ENCODE assay signal across 1 cellular context in the genomic region with DNA sequence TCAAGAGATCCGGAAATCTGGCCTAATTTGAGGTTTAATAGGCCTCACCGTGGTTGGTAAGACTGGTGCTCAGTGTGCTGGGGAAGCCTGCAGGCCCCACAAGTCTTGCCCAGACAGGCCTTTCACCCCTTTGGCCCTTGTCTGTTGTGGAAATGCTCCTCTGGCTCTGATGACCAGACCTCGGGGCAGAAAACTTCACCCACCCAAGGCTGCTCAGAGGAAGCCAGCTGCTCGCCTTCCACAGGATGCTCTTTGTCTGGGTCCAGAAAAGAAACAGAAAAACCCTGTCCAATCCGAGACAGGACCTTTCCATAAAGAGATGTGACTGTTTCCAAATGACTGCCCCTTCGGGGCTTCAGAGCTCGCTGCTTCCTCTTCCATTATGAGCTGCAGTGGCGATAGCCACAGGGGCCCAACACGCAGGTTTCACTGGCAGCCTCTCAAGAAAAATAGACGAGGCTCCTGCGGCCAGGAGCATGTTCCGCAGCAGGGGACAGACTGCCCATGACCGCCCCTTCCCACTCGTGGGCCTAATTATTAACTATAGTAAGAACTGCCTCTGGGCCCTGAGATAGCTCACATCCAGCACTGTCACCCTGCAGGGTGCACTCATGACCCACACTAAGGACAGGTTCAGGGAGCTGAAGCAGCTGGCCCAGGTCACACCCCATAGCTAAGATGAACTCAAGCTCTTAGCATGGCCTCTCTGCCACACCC.
A peak's percentile ranks its signal among the peaks of the same experiment; 100 is the strongest.
TF ChIP-seq lines count a peak whose summit lies in the region.

No MANE protein-coding gene starts in this region.

TF ChIP-seq in GM12878, 131 proteins besides CTCF, POLR2A, EP300 and RAD21 (continued from another document):
- TF ChIP-seq, protein P1, sequence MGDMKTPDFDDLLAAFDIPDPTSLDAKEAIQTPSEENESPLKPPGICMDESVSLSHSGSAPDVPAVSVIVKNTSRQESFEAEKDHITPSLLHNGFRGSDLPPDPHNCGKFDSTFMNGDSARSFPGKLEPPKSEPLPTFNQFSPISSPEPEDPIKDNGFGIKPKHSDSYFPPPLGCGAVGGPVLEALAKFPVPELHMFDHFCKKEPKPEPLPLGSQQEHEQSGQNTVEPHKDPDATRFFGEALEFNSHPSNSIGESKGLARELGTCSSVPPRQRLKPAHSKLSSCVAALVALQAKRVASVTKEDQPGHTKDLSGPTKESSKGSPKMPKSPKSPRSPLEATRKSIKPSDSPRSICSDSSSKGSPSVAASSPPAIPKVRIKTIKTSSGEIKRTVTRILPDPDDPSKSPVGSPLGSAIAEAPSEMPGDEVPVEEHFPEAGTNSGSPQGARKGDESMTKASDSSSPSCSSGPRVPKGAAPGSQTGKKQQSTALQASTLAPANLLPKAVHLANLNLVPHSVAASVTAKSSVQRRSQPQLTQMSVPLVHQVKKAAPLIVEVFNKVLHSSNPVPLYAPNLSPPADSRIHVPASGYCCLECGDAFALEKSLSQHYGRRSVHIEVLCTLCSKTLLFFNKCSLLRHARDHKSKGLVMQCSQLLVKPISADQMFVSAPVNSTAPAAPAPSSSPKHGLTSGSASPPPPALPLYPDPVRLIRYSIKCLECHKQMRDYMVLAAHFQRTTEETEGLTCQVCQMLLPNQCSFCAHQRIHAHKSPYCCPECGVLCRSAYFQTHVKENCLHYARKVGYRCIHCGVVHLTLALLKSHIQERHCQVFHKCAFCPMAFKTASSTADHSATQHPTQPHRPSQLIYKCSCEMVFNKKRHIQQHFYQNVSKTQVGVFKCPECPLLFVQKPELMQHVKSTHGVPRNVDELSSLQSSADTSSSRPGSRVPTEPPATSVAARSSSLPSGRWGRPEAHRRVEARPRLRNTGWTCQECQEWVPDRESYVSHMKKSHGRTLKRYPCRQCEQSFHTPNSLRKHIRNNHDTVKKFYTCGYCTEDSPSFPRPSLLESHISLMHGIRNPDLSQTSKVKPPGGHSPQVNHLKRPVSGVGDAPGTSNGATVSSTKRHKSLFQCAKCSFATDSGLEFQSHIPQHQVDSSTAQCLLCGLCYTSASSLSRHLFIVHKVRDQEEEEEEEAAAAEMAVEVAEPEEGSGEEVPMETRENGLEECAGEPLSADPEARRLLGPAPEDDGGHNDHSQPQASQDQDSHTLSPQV (IDR thresholded peaks at IDR 0.05): no peak
- TF ChIP-seq, protein P2, sequence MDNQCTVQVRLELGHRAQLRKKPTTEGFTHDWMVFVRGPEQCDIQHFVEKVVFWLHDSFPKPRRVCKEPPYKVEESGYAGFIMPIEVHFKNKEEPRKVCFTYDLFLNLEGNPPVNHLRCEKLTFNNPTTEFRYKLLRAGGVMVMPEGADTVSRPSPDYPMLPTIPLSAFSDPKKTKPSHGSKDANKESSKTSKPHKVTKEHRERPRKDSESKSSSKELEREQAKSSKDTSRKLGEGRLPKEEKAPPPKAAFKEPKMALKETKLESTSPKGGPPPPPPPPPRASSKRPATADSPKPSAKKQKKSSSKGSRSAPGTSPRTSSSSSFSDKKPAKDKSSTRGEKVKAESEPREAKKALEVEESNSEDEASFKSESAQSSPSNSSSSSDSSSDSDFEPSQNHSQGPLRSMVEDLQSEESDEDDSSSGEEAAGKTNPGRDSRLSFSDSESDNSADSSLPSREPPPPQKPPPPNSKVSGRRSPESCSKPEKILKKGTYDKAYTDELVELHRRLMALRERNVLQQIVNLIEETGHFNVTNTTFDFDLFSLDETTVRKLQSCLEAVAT (IDR thresholded peaks at IDR 0.05): no peak
- no peak for TF ChIP-seq SUPT20H (IDR thresholded peaks at IDR 0.05; ENCODE audit: borderline replicate concordance, control insufficient read depth, low read depth, low read length)
- peak; percentile 37 for TF ChIP-seq YY1 (IDR thresholded peaks at IDR 0.05; ENCODE audit: low read depth, low read length)
- no peak for TF ChIP-seq RB1 (IDR thresholded peaks at IDR 0.05; ENCODE audit: borderline replicate concordance)
- TF ChIP-seq, protein P3, sequence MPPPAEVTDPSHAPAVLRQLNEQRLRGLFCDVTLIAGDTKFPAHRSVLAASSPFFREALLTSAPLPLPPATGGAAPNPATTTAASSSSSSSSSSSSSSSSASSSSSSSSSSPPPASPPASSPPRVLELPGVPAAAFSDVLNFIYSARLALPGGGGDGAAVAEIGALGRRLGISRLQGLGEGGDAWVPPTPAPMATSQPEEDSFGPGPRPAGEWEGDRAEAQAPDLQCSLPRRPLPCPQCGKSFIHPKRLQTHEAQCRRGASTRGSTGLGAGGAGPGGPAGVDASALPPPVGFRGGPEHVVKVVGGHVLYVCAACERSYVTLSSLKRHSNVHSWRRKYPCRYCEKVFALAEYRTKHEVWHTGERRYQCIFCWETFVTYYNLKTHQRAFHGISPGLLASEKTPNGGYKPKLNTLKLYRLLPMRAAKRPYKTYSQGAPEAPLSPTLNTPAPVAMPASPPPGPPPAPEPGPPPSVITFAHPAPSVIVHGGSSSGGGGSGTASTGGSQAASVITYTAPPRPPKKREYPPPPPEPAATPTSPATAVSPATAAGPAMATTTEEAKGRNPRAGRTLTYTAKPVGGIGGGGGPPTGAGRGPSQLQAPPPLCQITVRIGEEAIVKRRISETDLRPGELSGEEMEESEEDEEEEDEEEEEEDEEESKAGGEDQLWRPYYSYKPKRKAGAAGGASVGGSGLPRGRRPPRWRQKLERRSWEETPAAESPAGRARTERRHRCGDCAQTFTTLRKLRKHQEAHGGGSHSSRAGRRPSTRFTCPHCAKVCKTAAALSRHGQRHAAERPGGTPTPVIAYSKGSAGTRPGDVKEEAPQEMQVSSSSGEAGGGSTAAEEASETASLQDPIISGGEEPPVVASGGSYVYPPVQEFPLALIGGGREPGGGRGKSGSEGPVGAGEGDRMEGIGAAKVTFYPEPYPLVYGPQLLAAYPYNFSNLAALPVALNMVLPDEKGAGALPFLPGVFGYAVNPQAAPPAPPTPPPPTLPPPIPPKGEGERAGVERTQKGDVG (CRISPR knock-in tag; IDR thresholded peaks at IDR 0.05): no peak
- TF ChIP-seq ETV6 (conservative IDR thresholded peaks at IDR 0.05 in 1 of 2, IDR thresholded peaks at IDR 0.05 in 1 of 2; ENCODE audit: borderline replicate concordance in 1 of 2, low read depth in 1 of 2): peak in 1 of 2 experiments; percentile 91; a peak in 2 of 4 replicates
- TF ChIP-seq MXI1 (IDR thresholded peaks at IDR 0.05; ENCODE audit: low read depth, low read length): no peak
- no peak for TF ChIP-seq SREBF2 (IDR thresholded peaks at IDR 0.05; ENCODE audit: low read length)
- TF ChIP-seq, protein P4, sequence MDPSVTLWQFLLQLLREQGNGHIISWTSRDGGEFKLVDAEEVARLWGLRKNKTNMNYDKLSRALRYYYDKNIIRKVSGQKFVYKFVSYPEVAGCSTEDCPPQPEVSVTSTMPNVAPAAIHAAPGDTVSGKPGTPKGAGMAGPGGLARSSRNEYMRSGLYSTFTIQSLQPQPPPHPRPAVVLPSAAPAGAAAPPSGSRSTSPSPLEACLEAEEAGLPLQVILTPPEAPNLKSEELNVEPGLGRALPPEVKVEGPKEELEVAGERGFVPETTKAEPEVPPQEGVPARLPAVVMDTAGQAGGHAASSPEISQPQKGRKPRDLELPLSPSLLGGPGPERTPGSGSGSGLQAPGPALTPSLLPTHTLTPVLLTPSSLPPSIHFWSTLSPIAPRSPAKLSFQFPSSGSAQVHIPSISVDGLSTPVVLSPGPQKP (IDR thresholded peaks at IDR 0.05; ENCODE audit: low read depth, low read length): no peak
- TF ChIP-seq MTA2 (IDR thresholded peaks at IDR 0.05; ENCODE audit: low read depth): peak; percentile 78
- no peak; the same call in none of the 2 replicates for TF ChIP-seq DPF2 (IDR thresholded peaks at IDR 0.05)
- TF ChIP-seq, protein P5, sequence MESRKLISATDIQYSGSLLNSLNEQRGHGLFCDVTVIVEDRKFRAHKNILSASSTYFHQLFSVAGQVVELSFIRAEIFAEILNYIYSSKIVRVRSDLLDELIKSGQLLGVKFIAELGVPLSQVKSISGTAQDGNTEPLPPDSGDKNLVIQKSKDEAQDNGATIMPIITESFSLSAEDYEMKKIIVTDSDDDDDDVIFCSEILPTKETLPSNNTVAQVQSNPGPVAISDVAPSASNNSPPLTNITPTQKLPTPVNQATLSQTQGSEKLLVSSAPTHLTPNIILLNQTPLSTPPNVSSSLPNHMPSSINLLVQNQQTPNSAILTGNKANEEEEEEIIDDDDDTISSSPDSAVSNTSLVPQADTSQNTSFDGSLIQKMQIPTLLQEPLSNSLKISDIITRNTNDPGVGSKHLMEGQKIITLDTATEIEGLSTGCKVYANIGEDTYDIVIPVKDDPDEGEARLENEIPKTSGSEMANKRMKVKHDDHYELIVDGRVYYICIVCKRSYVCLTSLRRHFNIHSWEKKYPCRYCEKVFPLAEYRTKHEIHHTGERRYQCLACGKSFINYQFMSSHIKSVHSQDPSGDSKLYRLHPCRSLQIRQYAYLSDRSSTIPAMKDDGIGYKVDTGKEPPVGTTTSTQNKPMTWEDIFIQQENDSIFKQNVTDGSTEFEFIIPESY (IDR thresholded peaks at IDR 0.05): no peak
- no peak for TF ChIP-seq NFYA (IDR thresholded peaks at IDR 0.05; ENCODE audit: borderline replicate concordance, low read depth, low read length)
- TF ChIP-seq ZNF622 (IDR thresholded peaks at IDR 0.05): no peak
- TF ChIP-seq, protein P6, sequence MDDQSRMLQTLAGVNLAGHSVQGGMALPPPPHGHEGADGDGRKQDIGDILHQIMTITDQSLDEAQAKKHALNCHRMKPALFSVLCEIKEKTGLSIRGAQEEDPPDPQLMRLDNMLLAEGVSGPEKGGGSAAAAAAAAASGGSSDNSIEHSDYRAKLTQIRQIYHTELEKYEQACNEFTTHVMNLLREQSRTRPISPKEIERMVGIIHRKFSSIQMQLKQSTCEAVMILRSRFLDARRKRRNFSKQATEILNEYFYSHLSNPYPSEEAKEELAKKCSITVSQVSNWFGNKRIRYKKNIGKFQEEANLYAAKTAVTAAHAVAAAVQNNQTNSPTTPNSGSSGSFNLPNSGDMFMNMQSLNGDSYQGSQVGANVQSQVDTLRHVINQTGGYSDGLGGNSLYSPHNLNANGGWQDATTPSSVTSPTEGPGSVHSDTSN (IDR thresholded peaks at IDR 0.05; ENCODE audit: insufficient replicate concordance, low read depth, low read length): peak; percentile 1
TF ChIP-seq in GM12878: peak in this region for 40.
